Comparison of ENCODE assay signal across 11 cellular contexts in the genomic region with DNA sequence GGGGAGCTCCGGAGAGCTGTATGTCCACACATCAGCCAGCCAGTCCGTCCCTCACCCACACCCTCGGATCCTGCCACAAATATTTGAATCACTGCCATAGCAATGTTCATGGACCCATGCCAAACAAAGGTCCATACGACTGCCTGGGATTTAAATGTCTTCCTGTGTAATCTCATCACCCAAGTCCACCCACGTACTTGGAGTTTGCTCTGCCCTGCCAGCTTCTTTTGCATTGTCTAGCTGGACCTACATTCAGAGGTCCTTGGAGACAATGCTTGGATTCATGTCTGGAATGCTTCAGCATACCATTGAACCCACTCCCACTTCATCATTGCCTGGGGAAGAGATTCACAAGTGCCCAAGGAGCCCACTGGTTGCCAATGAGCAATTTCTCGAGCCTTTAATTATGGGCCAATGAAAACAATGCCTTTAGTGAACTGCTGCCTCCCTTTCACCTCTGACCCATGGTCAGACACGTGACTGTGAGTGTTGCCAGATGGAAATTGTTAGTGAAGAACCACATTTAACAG.
DNase-seq lines count a peak whose midpoint lies in the region; ATAC-seq and TF ChIP-seq lines count a peak whose summit lies in the region.
"Had no signal": no experiment of that assay in that cellular context is flagged by ENCODE, and none has a peak within 500 bp of the region (broad histone marks: within the 10 kb centered on the region; RNA-seq: fewer than 3 reads in every experiment).

No MANE protein-coding gene starts in this region.

- H3K27ac ChIP-seq in right cardiac atrium (ENCODE audit: low read length): peak overlapping the region; percentile 63
- peak overlapping the region; percentile 37 for H3K27ac ChIP-seq in stomach smooth muscle (ENCODE audit: low read length)
- H3K27ac ChIP-seq: WERI-Rb-1 had no signal

- H3K27me3 ChIP-seq in right cardiac atrium (ENCODE audit: control insufficient read depth, insufficient read depth) (no peaks in the 10 kb centered on the region), stomach smooth muscle (ENCODE audit: control insufficient read depth in 1 of 2, insufficient read depth in 2 of 2, low read length in 2 of 2) (no peaks in the 10 kb centered on the region)

- intact Hi-C loops in right cardiac atrium (cut with DNase I): no loop called here
- intact Hi-C loops in posterior vena cava (cut with DNase I): no loop called here

- peak; percentile 68 for DNase-seq in HFF-Myc (ENCODE audit: extremely low read depth, low read depth)
- peak; percentile 94 for DNase-seq in astrocyte of the hippocampus (ENCODE audit: low read depth, low spot score)
- DNase-seq in right cardiac atrium: no peak
- no peak for DNase-seq in posterior vena cava (ENCODE audit: low spot score)
- no peak for DNase-seq in NCI-H2171 treated with DMSO at 0.1 percent for 48 hours (lab: John Stamatoyannopoulos, UW)
- DNase-seq: activated effector memory CD4-positive, alpha-beta T cell treated with Interleukin-2 at 50 U/mL for 16 hours; trophoblast cell; WERI-Rb-1 had no signal

- H3K36me3 ChIP-seq in stomach smooth muscle (ENCODE audit: control insufficient read depth in 2 of 2, insufficient read depth in 2 of 2, low read length in 2 of 2): no peaks in the 10 kb centered on the region
- H3K36me3 ChIP-seq: WERI-Rb-1 had no signal

- H3K9me3 ChIP-seq in right cardiac atrium (ENCODE audit: control insufficient read depth, low read length): no peaks in the 10 kb centered on the region
- H3K9me3 ChIP-seq in stomach smooth muscle (ENCODE audit: control insufficient read depth in 2 of 2, low read length in 2 of 2): no peaks in the 10 kb centered on the region

- H3K4me1 ChIP-seq in right cardiac atrium (ENCODE audit: control insufficient read depth, insufficient read depth, low read length): peaks cover 4% of the 10 kb centered on the region
- H3K4me1 ChIP-seq in stomach smooth muscle (ENCODE audit: control insufficient read depth, insufficient read depth, low read length): peaks cover 22% of the 10 kb centered on the region

- no peak for TF ChIP-seq CTCF in HFF-Myc (IDR thresholded peaks at IDR 0.05; ENCODE audit: low read depth, low read length, missing control alignments)

- no peak overlapping the region for H3K9ac ChIP-seq in stomach smooth muscle (ENCODE audit: low read length in 2 of 2)

- H3K4me3 ChIP-seq in HFF-Myc (replicated peaks; ENCODE audit: low read depth, low read length): no peak overlapping the region
- no peak overlapping the region for H3K4me3 ChIP-seq in right cardiac atrium (ENCODE audit: low read length)
- peak overlapping the region in 1 of 2 donors; percentile 9 for H3K4me3 ChIP-seq in stomach smooth muscle (ENCODE audit: low read length in 2 of 2)

- ATAC-seq in right cardiac atrium: peak; percentile 24 to 47
- no peak for ATAC-seq in GM18511 (IDR thresholded peaks at IDR 0.05; ENCODE audit: unreplicated experiment)
- ATAC-seq in GM18909 (IDR thresholded peaks at IDR 0.05; ENCODE audit: poor library complexity, unreplicated experiment): no peak

- 50% methylated on average over 7 of the region's 7 CpGs for WGBS in right cardiac atrium

Comparison
In these comparisons a context has a peak if more than half of its experiments do, and no peak if none do; other contexts are left out.
1. DNase-seq: peak in HFF-Myc (single experiment) and astrocyte of the hippocampus (single experiment); none in right cardiac atrium (0 of 3), posterior vena cava (single experiment) and NCI-H2171 treated with DMSO at 0.1 percent for 48 hours (single experiment).
2. ATAC-seq: peak in right cardiac atrium (2 of 2); none in GM18511 (single experiment) and GM18909 (single experiment).